26 cellular contexts compared by ENCODE assay signal in genomic region chr3:197362086-197362485, GRCh38.
"Had no signal": no experiment of that assay in that cellular context is flagged by ENCODE, and none has a peak within 500 bp of the region (broad histone marks: within the 10 kb centered on the region; RNA-seq: fewer than 3 reads in every experiment).

No MANE protein-coding gene starts in this region.

- H3K27ac ChIP-seq: adrenal gland, Peyer's patch, RWPE1, SJSA1 had no signal

- H3K27ac Mint-ChIP-seq: activated CD8-positive, alpha-beta T cell treated with anti-CD3 and anti-CD28 coated beads for 36 hours; activated naive CD8-positive, alpha-beta T cell treated with anti-CD3 and anti-CD28 coated beads, Interleukin-2, amount 10 ng/mL, durations not matched to agents 7 days and 5 days; activated T-cell treated with anti-CD3 and anti-CD28 coated beads, Interleukin-2, amount 50 U/mL, for 72 hours; activated T-helper 2 cell treated with anti-CD3 and anti-CD28 coated beads, Interferon-gamma antibody, Interleukin-2, Interleukin-4, amounts not matched to agents 10 μg/mL and 5 μg/mL and 100 μg/mL, durations not matched to agents 14 hours and 24 hours and 36 hours; T-helper 1 cell treated with Interleukin-12 subunit alpha and Interleukin-12 subunit beta and Interleukin-4 antibody, amounts not matched to agents 30 μg/mL and 1 μg/mL, for 36 hours had no signal

- DNase-seq: activated CD4-positive, alpha-beta T cell treated with anti-CD3 and anti-CD28 coated beads for 4 hours; activated CD8-positive, alpha-beta memory T cell treated with anti-CD3 and anti-CD28 coated beads, Interleukin-2, amount 50 U/mL, for 4 hours; activated CD8-positive, alpha-beta T cell treated with anti-CD3 and anti-CD28 coated beads for 36 hours; activated naive CD4-positive, alpha-beta T cell treated with anti-CD3 and anti-CD28 coated beads, Interleukin-2, amount 50 U/mL, for 16 hours; activated naive CD8-positive, alpha-beta T cell treated with anti-CD3 and anti-CD28 coated beads, Interleukin-2, amount 10 ng/mL, durations not matched to agents 7 days and 5 days; activated T-cell treated with anti-CD3 and anti-CD28 coated beads, Interleukin-2, amount 50 U/mL, for 72 hours; adrenal gland; anterior cingulate cortex; MM.1S; NCI-H146; NCI-H187 treated with DMSO at 0.1 percent for 48 hours; NCI-H2081 treated with DMSO at 0.1 percent for 48 hours; NCI-H2171 treated with DMSO at 0.1 percent for 48 hours; NCI-H226; NCI-H526 treated with DMSO at 0.1 percent for 48 hours; NCI-H82; NK-92 treated with Interleukin-12 subunit alpha and Interleukin-12 subunit beta, amount 100 ng/mL, for 24 hours; OCI-M1; Peyer's patch; Right ventricle myocardium superior had no signal

- H3K4me1 Mint-ChIP-seq: activated naive CD8-positive, alpha-beta T cell treated with anti-CD3 and anti-CD28 coated beads, Interleukin-2, amount 10 ng/mL, durations not matched to agents 7 days and 5 days had no signal

- H3K4me1 ChIP-seq: Peyer's patch had no signal

- H3K4me3 ChIP-seq: adrenal gland, Peyer's patch, SJSA1 had no signal

- H3K9me3 ChIP-seq: adrenal gland had no signal

- H3K4me3 Mint-ChIP-seq: activated CD8-positive, alpha-beta T cell treated with anti-CD3 and anti-CD28 coated beads for 36 hours; activated naive CD8-positive, alpha-beta T cell treated with anti-CD3 and anti-CD28 coated beads, Interleukin-2, amount 10 ng/mL, durations not matched to agents 7 days and 5 days; activated T-cell treated with anti-CD3 and anti-CD28 coated beads, Interleukin-2, amount 50 U/mL, for 72 hours; T-helper 1 cell treated with Interleukin-12 subunit alpha and Interleukin-12 subunit beta and Interleukin-4 antibody, amounts not matched to agents 30 μg/mL and 1 μg/mL, for 36 hours had no signal

- H3K36me3 ChIP-seq: adrenal gland, Peyer's patch, SJSA1 had no signal

- ATAC-seq: activated CD4-positive, CD25-positive, alpha-beta regulatory T cell treated with anti-CD3 and anti-CD28 coated beads, Interleukin-2, amount 50 U/mL, for 24 hours; activated CD8-positive, alpha-beta T cell treated with anti-CD3 and anti-CD28 coated beads for 36 hours; activated T-cell treated with anti-CD3 and anti-CD28 coated beads, Interleukin-2, amount 50 U/mL, for 72 hours; SK-N-SH treated with all-trans-retinoic acid at 6 μM for 48 hours had no signal

- H3K27me3 ChIP-seq: adrenal gland, Peyer's patch, SJSA1 had no signal
